17 cellular contexts compared by ENCODE assay signal in genomic region chr7:29996321-29996720, GRCh38. TPM values are rescaled to one million over a fixed set of nuclear protein-coding genes. Genes with fewer than 3 reads are reported as not detected.
A peak's percentile ranks its signal among the peaks of the same experiment; 100 is the strongest.
DNase-seq lines count a peak whose midpoint lies in the region; ATAC-seq, FAIRE-seq and TF ChIP-seq lines count a peak whose summit lies in the region.
"Had no signal": no experiment of that assay in that cellular context is flagged by ENCODE, and none has a peak within 500 bp of the region (broad histone marks: within the 10 kb centered on the region; RNA-seq: fewer than 3 reads in every experiment).

No MANE protein-coding gene starts in this region.

- H3K36me3 ChIP-seq in HepG2 (replicated peaks in 1 of 2; ENCODE audit: control insufficient read depth in 1 of 2, insufficient read depth in 2 of 2, low read length in 2 of 2) = no peaks in the 10 kb centered on the region
- no peaks in the 10 kb centered on the region for H3K36me3 ChIP-seq in right lobe of liver
- H3K36me3 ChIP-seq in K562 (ENCODE audit: control insufficient read depth, insufficient read depth, low read length) = no peaks in the 10 kb centered on the region
- H3K36me3 ChIP-seq: BE2C; BLaER1 treated with 17β-estradiol and CSF1 and Interleukin-3, amounts not matched to agents 10 nM and 100 nM; HAP-1 had no signal

- TF ChIP-seq CTCF in HepG2 (CRISPR knock-in tag; IDR thresholded peaks at IDR 0.05) = no peak
- TF ChIP-seq CTCF in right lobe of liver (IDR thresholded peaks at IDR 0.05) = no peak
- no peak for TF ChIP-seq CTCF in K562 (IDR thresholded peaks at IDR 0.05 in 2 of 3, conservative IDR thresholded peaks at IDR 0.05 in 1 of 3; ENCODE audit: insufficient read depth in 2 of 3, low read depth in 1 of 3, low read length in 3 of 3)

- POLR2A ChIA-PET in HepG2 (lab: Yijun Ruan, JAX) (no interaction called here), K562 (lab: Yijun Ruan, JAX) (no interaction called here)

- H3K4me2 ChIP-seq in HepG2 (ENCODE audit: low read depth, low read length) (no peak overlapping the region), K562 (ENCODE audit: insufficient read depth, low read length) (no peak overlapping the region)
- H3K4me2 ChIP-seq: BLaER1 treated with 17β-estradiol and CSF1 and Interleukin-3, amounts not matched to agents 10 nM and 100 nM had no signal

- TF ChIP-seq POLR2A in HepG2 (IDR thresholded peaks at IDR 0.05; ENCODE audit: insufficient read depth in 1 of 2, low read depth in 2 of 2, low read length in 2 of 2) (no peak), right lobe of liver (IDR thresholded peaks at IDR 0.05) (no peak), K562 (conservative IDR thresholded peaks at IDR 0.05) (no peak)

- H3K27me3 ChIP-seq in HepG2 (ENCODE audit: control insufficient read depth in 1 of 2, insufficient read depth in 2 of 2, low read length in 2 of 2) = no peaks in the 10 kb centered on the region
- H3K27me3 ChIP-seq in right lobe of liver = no peaks in the 10 kb centered on the region
- peaks cover 2 to 8% of the 10 kb centered on the region in 2 experiments; a peak in 2 of 5 replicates for H3K27me3 ChIP-seq in K562 (ENCODE audit: control insufficient read depth in 2 of 2, insufficient read depth in 2 of 2, low read length in 2 of 2)
- H3K27me3 ChIP-seq: BE2C had no signal

- FAIRE-seq in HepG2 (lab: Jason Lieb, UNC) (no peak), K562 (lab: Jason Lieb, UNC) (no peak)
- FAIRE-seq: GM12892 had no signal

- ATAC-seq in HepG2 (no peak), right lobe of liver (no peak), K562 (no peak)

- H3K27ac ChIP-seq in HepG2 (ENCODE audit: extremely low read length, insufficient read depth, low read length) (no peak overlapping the region), right lobe of liver (no peak overlapping the region), K562 (ENCODE audit: extremely low read depth, low read depth, low read length) (no peak overlapping the region)
- H3K27ac ChIP-seq: 22Rv1; BLaER1 treated with 17β-estradiol and CSF1 and Interleukin-3, amounts not matched to agents 10 nM and 100 nM had no signal

- H3K4me1 ChIP-seq in HepG2 (ENCODE audit: insufficient read depth, low read length) = peaks cover 1% of the 10 kb centered on the region; the same call in 1 of the 2 replicates
- no peaks in the 10 kb centered on the region for H3K4me1 ChIP-seq in right lobe of liver
- H3K4me1 ChIP-seq in K562 (replicated peaks in 1 of 2; ENCODE audit: control insufficient read depth in 2 of 2, insufficient read depth in 2 of 2, low read length in 2 of 2) = no peaks in the 10 kb centered on the region
- H3K4me1 ChIP-seq: BE2C; BLaER1 treated with 17β-estradiol and CSF1 and Interleukin-3, amounts not matched to agents 10 nM and 100 nM had no signal

- H3K9me1 ChIP-seq in K562 (ENCODE audit: control insufficient read depth, insufficient read depth, low read length) = no peaks in the 10 kb centered on the region

- CTCF ChIA-PET in HepG2 (lab: Yijun Ruan, JAX; ENCODE audit: low intra/inter-chr PET ratio, low total read pairs) = no interaction called here
- CTCF ChIA-PET in K562 (lab: Yijun Ruan, JAX; ENCODE audit: low intra/inter-chr PET ratio) = no interaction called here

- TF ChIP-seq EP300 in HepG2 (IDR thresholded peaks at IDR 0.05; ENCODE audit: low read depth in 2 of 2, low read length in 2 of 2) = no peak
- no peak for TF ChIP-seq EP300 in HepG2 (CRISPR knock-in tag; IDR thresholded peaks at IDR 0.05; ENCODE audit: borderline replicate concordance)
- no peak for TF ChIP-seq EP300 in K562 (IDR thresholded peaks at IDR 0.05; ENCODE audit: low read length)

- no peaks in the 10 kb centered on the region for H4K20me1 ChIP-seq in HepG2 (ENCODE audit: insufficient read depth, low read length)
- H4K20me1 ChIP-seq in K562 (replicated peaks; ENCODE audit: control insufficient read depth, insufficient read depth, low read length) = no peaks in the 10 kb centered on the region
- H4K20me1 ChIP-seq: BLaER1 treated with 17β-estradiol and CSF1 and Interleukin-3, amounts not matched to agents 10 nM and 100 nM had no signal

- H3K79me2 ChIP-seq in HepG2 (ENCODE audit: insufficient read depth, low read length) = no peaks in the 10 kb centered on the region
- no peaks in the 10 kb centered on the region for H3K79me2 ChIP-seq in K562 (ENCODE audit: control insufficient read depth, insufficient read depth, low read length)

- no peak for DNase-seq in HepG2 (ENCODE audit: low spot score)
- DNase-seq in right lobe of liver = no peak
- no peak for DNase-seq in K562 (ENCODE audit: extremely low read depth in 1 of 4, low spot score in 3 of 4)
- DNase-seq in fibroblast of gingiva (ENCODE audit: low read depth) = peak; percentile 3
- DNase-seq in SHP77 (lab: John Stamatoyannopoulos, UW) = no peak
- DNase-seq in EL = no peak
- DNase-seq: AML-193; BE2C; CD4-positive, alpha-beta T cell; CD8-positive, alpha-beta memory T cell; DMS53; DMS79 treated with DMSO at 0.1 percent for 48 hours; GOT3 had no signal

- TF ChIP-seq RAD21 in HepG2 (CRISPR knock-in tag; IDR thresholded peaks at IDR 0.05) (no peak), K562 (CRISPR knock-in tag; conservative IDR thresholded peaks at IDR 0.05 in 1 of 2, IDR thresholded peaks at IDR 0.05 in 1 of 2) (no peak)

- H3K9me3 ChIP-seq in HepG2 (ENCODE audit: low read length) (peaks cover 7% of the 10 kb centered on the region), right lobe of liver (no peaks in the 10 kb centered on the region), K562 (replicated peaks; ENCODE audit: control insufficient read depth, insufficient read depth, low read depth, low read length) (peaks cover 5% of the 10 kb centered on the region)
- H3K9me3 ChIP-seq: BE2C had no signal

- H3K4me3 ChIP-seq in HepG2 (replicated peaks in 1 of 3; ENCODE audit: insufficient read depth in 1 of 3, low read depth in 2 of 3, low read length in 3 of 3) (no peak overlapping the region), right lobe of liver (no peak overlapping the region), K562 (no peak overlapping the region)
- H3K4me3 ChIP-seq: BLaER1 treated with 17β-estradiol and CSF1 and Interleukin-3, amounts not matched to agents 10 nM and 100 nM; HAP-1 had no signal

- no peak overlapping the region for H3K9ac ChIP-seq in HepG2 (ENCODE audit: insufficient read depth, low read depth, low read length)
- no peak overlapping the region for H3K9ac ChIP-seq in K562 (ENCODE audit: insufficient read depth in 1 of 2, low read depth in 2 of 2, low read length in 2 of 2)
- H3K9ac ChIP-seq: BLaER1 treated with 17β-estradiol and CSF1 and Interleukin-3, amounts not matched to agents 10 nM and 100 nM had no signal

- H2AFZ ChIP-seq in HepG2 (ENCODE audit: low read length) (no peak overlapping the region), K562 (ENCODE audit: low read depth, low read length) (no peak overlapping the region)

- BruUV-seq in HepG2 (replicated peaks; lab: Mats Ljungman, UMichigan) = no TSS peak
- BruUV-seq in K562 (replicated peaks; lab: Mats Ljungman, UMichigan) = no TSS peak

- in situ Hi-C loops in HepG2 (cut with HindIII; ENCODE audit: extremely low pct_ligation_motif_present, low pct_unique_long_range_greater_than_20kb) = no loop called here
- in situ Hi-C loops in K562 (cut with MboI) = no loop called here

- intact Hi-C loops in HepG2 (cut with micrococcal nuclease; ENCODE audit: unreplicated experiment) (no loop called here), right lobe of liver (cut with DNase I) (no loop called here), K562 (cut with micrococcal nuclease) (no loop called here)

RNA-seq across cellular contexts. Expression of gene SCRN1, which starts 6.7 kb away (rescaled TPM):
- total RNA-seq in HepG2 (2016; rRNA removed; fragmentation: Illumina TruSeq; extraction: Trizol) = 49.8 and 74.4 TPM in 2 replicates
- 4.9 and 6.1 TPM in 2 replicates for total RNA-seq in HepG2 (2016; cell fraction: cytosol; rRNA removed; fragmentation: Illumina TruSeq; extraction: Trizol; ENCODE audit: low read depth)
- 49.7 and 72.4 TPM in 2 replicates for total RNA-seq in HepG2 (2016; cell fraction: insoluble cytoplasmic fraction; rRNA removed; fragmentation: Illumina TruSeq; extraction: Trizol)
- total RNA-seq in HepG2 (2016; cell fraction: membrane; rRNA removed; fragmentation: Illumina TruSeq; extraction: Trizol) = 19.2 and 21.8 TPM in 2 replicates
- 30.8 and 34.7 TPM in 2 replicates for total RNA-seq in HepG2 (2016; cell fraction: nucleus; rRNA removed; fragmentation: Illumina TruSeq; extraction: Trizol)
- polyA plus RNA-seq in HepG2 (2011; rRNA removed) = 43.2 and 45.5 TPM in 2 replicates
- 34.6 and 50.4 TPM in 2 replicates for polyA plus RNA-seq in HepG2 (2011; cell fraction: cytosol; rRNA removed)
- polyA plus RNA-seq in HepG2 (2011; cell fraction: nucleus; rRNA removed) = 29.6 and 33.8 TPM in 2 replicates
- polyA plus RNA-seq in HepG2 (2012) = 54.8 and 60.8 TPM in 2 replicates
- 2.6 and 2.8 TPM in 2 replicates for polyA plus RNA-seq in HepG2 (2016; cell fraction: cytosol; fragmentation: Illumina TruSeq; extraction: Trizol; ENCODE audit: low read depth)
- 50.7 and 51.5 TPM in 2 replicates for polyA plus RNA-seq in HepG2 (2016; cell fraction: insoluble cytoplasmic fraction; fragmentation: Illumina TruSeq; extraction: Trizol; ENCODE audit: low read depth)
- 6.7 and 7.7 TPM in 2 replicates for polyA plus RNA-seq in HepG2 (2016; cell fraction: membrane; fragmentation: Illumina TruSeq; extraction: Trizol; ENCODE audit: low read depth)
- polyA plus RNA-seq in HepG2 (2016; cell fraction: nucleus; fragmentation: Illumina TruSeq; extraction: Trizol; ENCODE audit: insufficient read depth, low read depth) = 29.8 and 32.4 TPM in 2 replicates
- 7.8 and 87.3 TPM in 2 replicates for polyA minus RNA-seq in HepG2 (2011; rRNA and poly(A)+ RNA removed; ENCODE audit: low replicate concordance)
- 58.2 and 64.4 TPM in 2 replicates for polyA minus RNA-seq in HepG2 (2011; cell fraction: cytosol; rRNA and poly(A)+ RNA removed)
- 31.7 and 46.6 TPM in 2 replicates for polyA minus RNA-seq in HepG2 (2011; cell fraction: nucleus; rRNA and poly(A)+ RNA removed)
- total RNA-seq in right lobe of liver = 1 to 10 TPM; 1.3 to 2.9 (median 2.0) TPM
- total RNA-seq in K562 (2011; cell fraction: chromatin; rRNA removed; ENCODE audit: low replicate concordance) = 0.07 and 0.35 TPM in 2 replicates
- under 0.01 and 0.13 TPM in 2 replicates for total RNA-seq in K562 (2011; cell fraction: nucleolus; rRNA removed)
- 0.23 and 0.37 TPM in 2 replicates for total RNA-seq in K562 (2011; cell fraction: nucleoplasm; rRNA removed)
- 0.16 and 1.4 TPM in 2 replicates for total RNA-seq in K562 (2014; rRNA removed)
- total RNA-seq in K562 (2014; rRNA removed; fragmentation: Illumina TruSeq; extraction: Trizol) = 0.15 and 0.19 TPM in 2 replicates
- 0.18 and 0.34 TPM in 2 replicates for total RNA-seq in K562 (2015; rRNA removed; fragmentation: Illumina TruSeq; extraction: Trizol)
- 0.33 and 0.49 TPM in 2 replicates for total RNA-seq in K562 (2021)
- 0.15 and 0.60 TPM in 2 replicates for polyA plus RNA-seq in K562 (2011; rRNA removed)
- polyA plus RNA-seq in K562 (2011; cell fraction: cytosol; rRNA removed) = 0.10 and 0.24 TPM in 2 replicates
- 0.06 and 0.28 TPM in 2 replicates for polyA plus RNA-seq in K562 (2011; cell fraction: nucleus; rRNA removed)
- polyA plus RNA-seq in K562 (2012) = 0.14 and 0.19 TPM in 2 replicates
- 0.13 and 0.24 TPM in 2 replicates for polyA plus RNA-seq in K562 (2014; fragmentation: Illumina TruSeq; extraction: Trizol)
- under 1 TPM; 0.20 to 0.34 TPM for polyA plus RNA-seq in K562 (2014; fragmentation: Nextera tagmentation; extraction: Ambion mirVana)
- 0.09 and 0.20 TPM in 2 replicates for polyA plus RNA-seq in K562 (2014; rRNA removed)
- polyA minus RNA-seq in K562 (2011; rRNA and poly(A)+ RNA removed) = 0.18 and 0.51 TPM in 2 replicates
- polyA minus RNA-seq in K562 (2011; cell fraction: cytosol; rRNA and poly(A)+ RNA removed) = 0.57 and 1.2 TPM in 2 replicates
- polyA minus RNA-seq in K562 (2011; cell fraction: nucleus; rRNA and poly(A)+ RNA removed) = 0.11 TPM in 1 of 2 replicates, not detected in the other

RNA-seq across cellular contexts. Expression of gene FKBP14, which starts 30.2 kb away (rescaled TPM):
- 20.2 and 32.3 TPM in 2 replicates for total RNA-seq in HepG2 (2016; rRNA removed; fragmentation: Illumina TruSeq; extraction: Trizol)
- total RNA-seq in HepG2 (2016; cell fraction: cytosol; rRNA removed; fragmentation: Illumina TruSeq; extraction: Trizol; ENCODE audit: low read depth) = 1.4 and 2.1 TPM in 2 replicates
- 24.8 and 33.7 TPM in 2 replicates for total RNA-seq in HepG2 (2016; cell fraction: insoluble cytoplasmic fraction; rRNA removed; fragmentation: Illumina TruSeq; extraction: Trizol)
- total RNA-seq in HepG2 (2016; cell fraction: membrane; rRNA removed; fragmentation: Illumina TruSeq; extraction: Trizol) = 6.5 and 7.2 TPM in 2 replicates
- 42.5 and 43.1 TPM in 2 replicates for total RNA-seq in HepG2 (2016; cell fraction: nucleus; rRNA removed; fragmentation: Illumina TruSeq; extraction: Trizol)
- polyA plus RNA-seq in HepG2 (2011; rRNA removed) = 14.2 and 20.0 TPM in 2 replicates
- 9.5 and 13.3 TPM in 2 replicates for polyA plus RNA-seq in HepG2 (2011; cell fraction: cytosol; rRNA removed)
- polyA plus RNA-seq in HepG2 (2011; cell fraction: nucleus; rRNA removed) = 3.2 and 4.0 TPM in 2 replicates
- polyA plus RNA-seq in HepG2 (2012) = 16.2 and 17.4 TPM in 2 replicates
- polyA plus RNA-seq in HepG2 (2016; cell fraction: cytosol; fragmentation: Illumina TruSeq; extraction: Trizol; ENCODE audit: low read depth) = 0.87 and 1.7 TPM in 2 replicates
- 14.3 and 18.2 TPM in 2 replicates for polyA plus RNA-seq in HepG2 (2016; cell fraction: insoluble cytoplasmic fraction; fragmentation: Illumina TruSeq; extraction: Trizol; ENCODE audit: low read depth)
- polyA plus RNA-seq in HepG2 (2016; cell fraction: membrane; fragmentation: Illumina TruSeq; extraction: Trizol; ENCODE audit: low read depth) = 3.0 and 3.7 TPM in 2 replicates
- 40.4 and 40.5 TPM in 2 replicates for polyA plus RNA-seq in HepG2 (2016; cell fraction: nucleus; fragmentation: Illumina TruSeq; extraction: Trizol; ENCODE audit: insufficient read depth, low read depth)
- 5.7 and 13.0 TPM in 2 replicates for polyA minus RNA-seq in HepG2 (2011; rRNA and poly(A)+ RNA removed; ENCODE audit: low replicate concordance)
- 12.8 TPM in 2 replicates for polyA minus RNA-seq in HepG2 (2011; cell fraction: cytosol; rRNA and poly(A)+ RNA removed)
- 17.7 and 17.8 TPM in 2 replicates for polyA minus RNA-seq in HepG2 (2011; cell fraction: nucleus; rRNA and poly(A)+ RNA removed)
- 1 to 10 TPM; 4.0 to 8.7 (median 5.2) TPM for total RNA-seq in right lobe of liver
- 31.4 and 70.2 TPM in 2 replicates for total RNA-seq in K562 (2011; cell fraction: chromatin; rRNA removed; ENCODE audit: low replicate concordance)
- total RNA-seq in K562 (2011; cell fraction: nucleolus; rRNA removed) = 21.6 and 22.7 TPM in 2 replicates
- total RNA-seq in K562 (2011; cell fraction: nucleoplasm; rRNA removed) = 37.8 and 59.8 TPM in 2 replicates
- 5.3 and 9.2 TPM in 2 replicates for total RNA-seq in K562 (2014; rRNA removed)
- 27.9 and 33.3 TPM in 2 replicates for total RNA-seq in K562 (2014; rRNA removed; fragmentation: Illumina TruSeq; extraction: Trizol)
- total RNA-seq in K562 (2015; rRNA removed; fragmentation: Illumina TruSeq; extraction: Trizol) = 17.6 and 19.1 TPM in 2 replicates
- 13.4 and 15.3 TPM in 2 replicates for total RNA-seq in K562 (2021)
- 23.1 and 26.9 TPM in 2 replicates for polyA plus RNA-seq in K562 (2011; rRNA removed)
- polyA plus RNA-seq in K562 (2011; cell fraction: cytosol; rRNA removed) = 4.3 and 12.2 TPM in 2 replicates
- polyA plus RNA-seq in K562 (2011; cell fraction: nucleus; rRNA removed) = 7.8 and 10.1 TPM in 2 replicates
- polyA plus RNA-seq in K562 (2012) = 10.6 and 12.8 TPM in 2 replicates
- 14.9 and 20.5 TPM in 2 replicates for polyA plus RNA-seq in K562 (2014; fragmentation: Illumina TruSeq; extraction: Trizol)
- polyA plus RNA-seq in K562 (2014; fragmentation: Nextera tagmentation; extraction: Ambion mirVana) = 10 to 100 TPM; 10.3 to 12.4 TPM
- polyA plus RNA-seq in K562 (2014; rRNA removed) = 14.3 and 15.3 TPM in 2 replicates
- polyA minus RNA-seq in K562 (2011; rRNA and poly(A)+ RNA removed) = 25.1 and 31.6 TPM in 2 replicates
- polyA minus RNA-seq in K562 (2011; cell fraction: cytosol; rRNA and poly(A)+ RNA removed) = 7.8 and 8.0 TPM in 2 replicates
- 11.0 and 20.3 TPM in 2 replicates for polyA minus RNA-seq in K562 (2011; cell fraction: nucleus; rRNA and poly(A)+ RNA removed)

RNA-seq across cellular contexts. Expression of gene PLEKHA8, which starts 31.9 kb away (rescaled TPM):
- total RNA-seq in HepG2 (2016; rRNA removed; fragmentation: Illumina TruSeq; extraction: Trizol) (26.4 and 32.5 TPM in 2 replicates), right lobe of liver (1 to 10 TPM; 2.7 to 8.1 (median 4.4) TPM), K562 (2014; rRNA removed) (9.5 and 10.0 TPM in 2 replicates), K562 (2014; rRNA removed; fragmentation: Illumina TruSeq; extraction: Trizol) (14.5 and 16.0 TPM in 2 replicates), K562 (2015; rRNA removed; fragmentation: Illumina TruSeq; extraction: Trizol) (12.0 and 12.8 TPM in 2 replicates), K562 (2021) (14.6 and 16.3 TPM in 2 replicates)
- total RNA-seq in HepG2 (2016; cell fraction: cytosol; rRNA removed; fragmentation: Illumina TruSeq; extraction: Trizol; ENCODE audit: low read depth) = 9.2 and 11.0 TPM in 2 replicates
- 22.6 and 30.8 TPM in 2 replicates for total RNA-seq in HepG2 (2016; cell fraction: insoluble cytoplasmic fraction; rRNA removed; fragmentation: Illumina TruSeq; extraction: Trizol)
- 20.5 and 24.2 TPM in 2 replicates for total RNA-seq in HepG2 (2016; cell fraction: membrane; rRNA removed; fragmentation: Illumina TruSeq; extraction: Trizol)
- 29.3 and 30.9 TPM in 2 replicates for total RNA-seq in HepG2 (2016; cell fraction: nucleus; rRNA removed; fragmentation: Illumina TruSeq; extraction: Trizol)
- polyA plus RNA-seq in HepG2 (2011; rRNA removed) (11.1 and 12.5 TPM in 2 replicates), K562 (2011; rRNA removed) (12.4 and 15.1 TPM in 2 replicates), K562 (2014; fragmentation: Illumina TruSeq; extraction: Trizol) (10.3 and 11.8 TPM in 2 replicates), K562 (2014; fragmentation: Nextera tagmentation; extraction: Ambion mirVana) (1 to 10 TPM; 3.2 to 3.9 TPM), K562 (2014; rRNA removed) (6.0 and 7.8 TPM in 2 replicates)
- polyA plus RNA-seq in HepG2 (2011; cell fraction: cytosol; rRNA removed) = 4.8 and 7.6 TPM in 2 replicates
- 14.1 and 14.5 TPM in 2 replicates for polyA plus RNA-seq in HepG2 (2011; cell fraction: nucleus; rRNA removed)
- polyA plus RNA-seq in HepG2 (2012) = 12.0 and 14.3 TPM in 2 replicates
- polyA plus RNA-seq in HepG2 (2016; cell fraction: cytosol; fragmentation: Illumina TruSeq; extraction: Trizol; ENCODE audit: low read depth) = 4.6 and 5.2 TPM in 2 replicates
- 20.6 and 20.9 TPM in 2 replicates for polyA plus RNA-seq in HepG2 (2016; cell fraction: insoluble cytoplasmic fraction; fragmentation: Illumina TruSeq; extraction: Trizol; ENCODE audit: low read depth)
- 10.8 and 11.4 TPM in 2 replicates for polyA plus RNA-seq in HepG2 (2016; cell fraction: membrane; fragmentation: Illumina TruSeq; extraction: Trizol; ENCODE audit: low read depth)
- polyA plus RNA-seq in HepG2 (2016; cell fraction: nucleus; fragmentation: Illumina TruSeq; extraction: Trizol; ENCODE audit: insufficient read depth, low read depth) = 18.0 and 18.2 TPM in 2 replicates
- 4.2 and 13.4 TPM in 2 replicates for polyA minus RNA-seq in HepG2 (2011; rRNA and poly(A)+ RNA removed; ENCODE audit: low replicate concordance)
- 10.9 and 14.0 TPM in 2 replicates for polyA minus RNA-seq in HepG2 (2011; cell fraction: cytosol; rRNA and poly(A)+ RNA removed)
- polyA minus RNA-seq in HepG2 (2011; cell fraction: nucleus; rRNA and poly(A)+ RNA removed) = 51.5 and 54.2 TPM in 2 replicates
- 13.8 and 31.1 TPM in 2 replicates for total RNA-seq in K562 (2011; cell fraction: chromatin; rRNA removed; ENCODE audit: low replicate concordance)
- 6.5 and 8.7 TPM in 2 replicates for total RNA-seq in K562 (2011; cell fraction: nucleolus; rRNA removed)
- total RNA-seq in K562 (2011; cell fraction: nucleoplasm; rRNA removed) = 20.2 and 32.7 TPM in 2 replicates
- 3.1 and 8.1 TPM in 2 replicates for polyA plus RNA-seq in K562 (2011; cell fraction: cytosol; rRNA removed)
- polyA plus RNA-seq in K562 (2011; cell fraction: nucleus; rRNA removed) = 11.5 and 23.8 TPM in 2 replicates
- polyA plus RNA-seq in K562 (2012) = 7.7 and 8.1 TPM in 2 replicates
- polyA minus RNA-seq in K562 (2011; rRNA and poly(A)+ RNA removed) = 19.2 and 27.7 TPM in 2 replicates
- polyA minus RNA-seq in K562 (2011; cell fraction: cytosol; rRNA and poly(A)+ RNA removed) = 7.1 and 8.4 TPM in 2 replicates
- polyA minus RNA-seq in K562 (2011; cell fraction: nucleus; rRNA and poly(A)+ RNA removed) = 12.5 and 25.8 TPM in 2 replicates

Comparison
In these comparisons a context has a peak if more than half of its experiments do, and no peak if none do; other contexts are left out.
1. Of the 241 proteins assayed by ChIP-seq in both HepG2 and K562: peak only in HepG2: none; only in K562: none; in both: ZNF12; in neither: 240.